Comparison of ENCODE assay signal across 2 cellular contexts in the genomic region with DNA sequence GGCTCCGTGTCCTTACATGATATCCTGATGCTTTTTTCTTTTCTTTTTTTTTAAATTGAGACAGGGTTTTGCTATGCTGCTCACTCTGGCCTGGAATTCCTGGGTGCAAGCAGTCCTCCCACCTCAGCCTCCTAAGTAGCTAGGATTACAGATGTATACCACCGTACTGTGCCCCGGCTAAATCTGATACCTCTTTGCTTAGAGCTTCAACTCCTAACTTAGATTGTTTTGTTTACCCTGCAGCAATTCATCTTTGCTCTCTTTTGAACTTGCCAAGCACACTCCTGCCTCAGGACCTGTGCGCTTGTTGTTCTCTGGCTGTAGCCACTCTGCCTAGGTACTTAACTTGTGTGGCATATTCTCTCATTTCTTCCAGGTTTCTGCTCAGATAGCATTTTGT.
TF ChIP-seq lines count a peak whose summit lies in the region.

No MANE protein-coding gene starts in this region.

TF ChIP-seq in WTC11, 78 proteins besides CTCF, POLR2A, EP300 and RAD21 (continued from another document):
- TF ChIP-seq ELF4 (CRISPR knock-in tag; IDR thresholded peaks at IDR 0.05; ENCODE audit: low read depth) (no peak), MYBL2 (CRISPR knock-in tag; IDR thresholded peaks at IDR 0.05) (no peak), ZNF671 (CRISPR knock-in tag; IDR thresholded peaks at IDR 0.05) (no peak), NFE2L1 (CRISPR knock-in tag; IDR thresholded peaks at IDR 0.05) (no peak), ESRRA (CRISPR knock-in tag; IDR thresholded peaks at IDR 0.05; ENCODE audit: borderline replicate concordance) (no peak), EMX1 (CRISPR knock-in tag; IDR thresholded peaks at IDR 0.05) (no peak)
- TF ChIP-seq, protein P1, sequence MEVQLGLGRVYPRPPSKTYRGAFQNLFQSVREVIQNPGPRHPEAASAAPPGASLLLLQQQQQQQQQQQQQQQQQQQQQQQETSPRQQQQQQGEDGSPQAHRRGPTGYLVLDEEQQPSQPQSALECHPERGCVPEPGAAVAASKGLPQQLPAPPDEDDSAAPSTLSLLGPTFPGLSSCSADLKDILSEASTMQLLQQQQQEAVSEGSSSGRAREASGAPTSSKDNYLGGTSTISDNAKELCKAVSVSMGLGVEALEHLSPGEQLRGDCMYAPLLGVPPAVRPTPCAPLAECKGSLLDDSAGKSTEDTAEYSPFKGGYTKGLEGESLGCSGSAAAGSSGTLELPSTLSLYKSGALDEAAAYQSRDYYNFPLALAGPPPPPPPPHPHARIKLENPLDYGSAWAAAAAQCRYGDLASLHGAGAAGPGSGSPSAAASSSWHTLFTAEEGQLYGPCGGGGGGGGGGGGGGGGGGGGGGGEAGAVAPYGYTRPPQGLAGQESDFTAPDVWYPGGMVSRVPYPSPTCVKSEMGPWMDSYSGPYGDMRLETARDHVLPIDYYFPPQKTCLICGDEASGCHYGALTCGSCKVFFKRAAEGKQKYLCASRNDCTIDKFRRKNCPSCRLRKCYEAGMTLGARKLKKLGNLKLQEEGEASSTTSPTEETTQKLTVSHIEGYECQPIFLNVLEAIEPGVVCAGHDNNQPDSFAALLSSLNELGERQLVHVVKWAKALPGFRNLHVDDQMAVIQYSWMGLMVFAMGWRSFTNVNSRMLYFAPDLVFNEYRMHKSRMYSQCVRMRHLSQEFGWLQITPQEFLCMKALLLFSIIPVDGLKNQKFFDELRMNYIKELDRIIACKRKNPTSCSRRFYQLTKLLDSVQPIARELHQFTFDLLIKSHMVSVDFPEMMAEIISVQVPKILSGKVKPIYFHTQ (CRISPR knock-in tag; IDR thresholded peaks at IDR 0.05): no peak
- TF ChIP-seq, protein P2, sequence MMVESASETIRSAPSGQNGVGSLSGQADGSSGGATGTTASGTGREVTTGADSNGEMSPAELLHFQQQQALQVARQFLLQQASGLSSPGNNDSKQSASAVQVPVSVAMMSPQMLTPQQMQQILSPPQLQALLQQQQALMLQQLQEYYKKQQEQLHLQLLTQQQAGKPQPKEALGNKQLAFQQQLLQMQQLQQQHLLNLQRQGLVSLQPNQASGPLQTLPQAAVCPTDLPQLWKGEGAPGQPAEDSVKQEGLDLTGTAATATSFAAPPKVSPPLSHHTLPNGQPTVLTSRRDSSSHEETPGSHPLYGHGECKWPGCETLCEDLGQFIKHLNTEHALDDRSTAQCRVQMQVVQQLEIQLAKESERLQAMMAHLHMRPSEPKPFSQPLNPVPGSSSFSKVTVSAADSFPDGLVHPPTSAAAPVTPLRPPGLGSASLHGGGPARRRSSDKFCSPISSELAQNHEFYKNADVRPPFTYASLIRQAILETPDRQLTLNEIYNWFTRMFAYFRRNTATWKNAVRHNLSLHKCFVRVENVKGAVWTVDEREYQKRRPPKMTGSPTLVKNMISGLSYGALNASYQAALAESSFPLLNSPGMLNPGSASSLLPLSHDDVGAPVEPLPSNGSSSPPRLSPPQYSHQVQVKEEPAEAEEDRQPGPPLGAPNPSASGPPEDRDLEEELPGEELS (CRISPR knock-in tag; IDR thresholded peaks at IDR 0.05): no peak
- TF ChIP-seq, protein P3, sequence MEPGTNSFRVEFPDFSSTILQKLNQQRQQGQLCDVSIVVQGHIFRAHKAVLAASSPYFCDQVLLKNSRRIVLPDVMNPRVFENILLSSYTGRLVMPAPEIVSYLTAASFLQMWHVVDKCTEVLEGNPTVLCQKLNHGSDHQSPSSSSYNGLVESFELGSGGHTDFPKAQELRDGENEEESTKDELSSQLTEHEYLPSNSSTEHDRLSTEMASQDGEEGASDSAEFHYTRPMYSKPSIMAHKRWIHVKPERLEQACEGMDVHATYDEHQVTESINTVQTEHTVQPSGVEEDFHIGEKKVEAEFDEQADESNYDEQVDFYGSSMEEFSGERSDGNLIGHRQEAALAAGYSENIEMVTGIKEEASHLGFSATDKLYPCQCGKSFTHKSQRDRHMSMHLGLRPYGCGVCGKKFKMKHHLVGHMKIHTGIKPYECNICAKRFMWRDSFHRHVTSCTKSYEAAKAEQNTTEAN (CRISPR knock-in tag; IDR thresholded peaks at IDR 0.05): no peak
- TF ChIP-seq, protein P4, sequence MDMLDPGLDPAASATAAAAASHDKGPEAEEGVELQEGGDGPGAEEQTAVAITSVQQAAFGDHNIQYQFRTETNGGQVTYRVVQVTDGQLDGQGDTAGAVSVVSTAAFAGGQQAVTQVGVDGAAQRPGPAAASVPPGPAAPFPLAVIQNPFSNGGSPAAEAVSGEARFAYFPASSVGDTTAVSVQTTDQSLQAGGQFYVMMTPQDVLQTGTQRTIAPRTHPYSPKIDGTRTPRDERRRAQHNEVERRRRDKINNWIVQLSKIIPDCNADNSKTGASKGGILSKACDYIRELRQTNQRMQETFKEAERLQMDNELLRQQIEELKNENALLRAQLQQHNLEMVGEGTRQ (CRISPR knock-in tag; IDR thresholded peaks at IDR 0.05): no peak
- TF ChIP-seq, protein P5, sequence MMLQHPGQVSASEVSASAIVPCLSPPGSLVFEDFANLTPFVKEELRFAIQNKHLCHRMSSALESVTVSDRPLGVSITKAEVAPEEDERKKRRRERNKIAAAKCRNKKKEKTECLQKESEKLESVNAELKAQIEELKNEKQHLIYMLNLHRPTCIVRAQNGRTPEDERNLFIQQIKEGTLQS (CRISPR knock-in tag; conservative IDR thresholded peaks at IDR 0.05): no peak
- TF ChIP-seq, protein P6, sequence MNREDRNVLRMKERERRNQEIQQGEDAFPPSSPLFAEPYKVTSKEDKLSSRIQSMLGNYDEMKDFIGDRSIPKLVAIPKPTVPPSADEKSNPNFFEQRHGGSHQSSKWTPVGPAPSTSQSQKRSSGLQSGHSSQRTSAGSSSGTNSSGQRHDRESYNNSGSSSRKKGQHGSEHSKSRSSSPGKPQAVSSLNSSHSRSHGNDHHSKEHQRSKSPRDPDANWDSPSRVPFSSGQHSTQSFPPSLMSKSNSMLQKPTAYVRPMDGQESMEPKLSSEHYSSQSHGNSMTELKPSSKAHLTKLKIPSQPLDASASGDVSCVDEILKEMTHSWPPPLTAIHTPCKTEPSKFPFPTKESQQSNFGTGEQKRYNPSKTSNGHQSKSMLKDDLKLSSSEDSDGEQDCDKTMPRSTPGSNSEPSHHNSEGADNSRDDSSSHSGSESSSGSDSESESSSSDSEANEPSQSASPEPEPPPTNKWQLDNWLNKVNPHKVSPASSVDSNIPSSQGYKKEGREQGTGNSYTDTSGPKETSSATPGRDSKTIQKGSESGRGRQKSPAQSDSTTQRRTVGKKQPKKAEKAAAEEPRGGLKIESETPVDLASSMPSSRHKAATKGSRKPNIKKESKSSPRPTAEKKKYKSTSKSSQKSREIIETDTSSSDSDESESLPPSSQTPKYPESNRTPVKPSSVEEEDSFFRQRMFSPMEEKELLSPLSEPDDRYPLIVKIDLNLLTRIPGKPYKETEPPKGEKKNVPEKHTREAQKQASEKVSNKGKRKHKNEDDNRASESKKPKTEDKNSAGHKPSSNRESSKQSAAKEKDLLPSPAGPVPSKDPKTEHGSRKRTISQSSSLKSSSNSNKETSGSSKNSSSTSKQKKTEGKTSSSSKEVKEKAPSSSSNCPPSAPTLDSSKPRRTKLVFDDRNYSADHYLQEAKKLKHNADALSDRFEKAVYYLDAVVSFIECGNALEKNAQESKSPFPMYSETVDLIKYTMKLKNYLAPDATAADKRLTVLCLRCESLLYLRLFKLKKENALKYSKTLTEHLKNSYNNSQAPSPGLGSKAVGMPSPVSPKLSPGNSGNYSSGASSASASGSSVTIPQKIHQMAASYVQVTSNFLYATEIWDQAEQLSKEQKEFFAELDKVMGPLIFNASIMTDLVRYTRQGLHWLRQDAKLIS (CRISPR knock-in tag; IDR thresholded peaks at IDR 0.05; ENCODE audit: borderline replicate concordance): no peak

TF ChIP-seq in SK-N-SH, 30 proteins besides CTCF, POLR2A, EP300 and RAD21 (continued from another document):
- TF ChIP-seq, protein P7, sequence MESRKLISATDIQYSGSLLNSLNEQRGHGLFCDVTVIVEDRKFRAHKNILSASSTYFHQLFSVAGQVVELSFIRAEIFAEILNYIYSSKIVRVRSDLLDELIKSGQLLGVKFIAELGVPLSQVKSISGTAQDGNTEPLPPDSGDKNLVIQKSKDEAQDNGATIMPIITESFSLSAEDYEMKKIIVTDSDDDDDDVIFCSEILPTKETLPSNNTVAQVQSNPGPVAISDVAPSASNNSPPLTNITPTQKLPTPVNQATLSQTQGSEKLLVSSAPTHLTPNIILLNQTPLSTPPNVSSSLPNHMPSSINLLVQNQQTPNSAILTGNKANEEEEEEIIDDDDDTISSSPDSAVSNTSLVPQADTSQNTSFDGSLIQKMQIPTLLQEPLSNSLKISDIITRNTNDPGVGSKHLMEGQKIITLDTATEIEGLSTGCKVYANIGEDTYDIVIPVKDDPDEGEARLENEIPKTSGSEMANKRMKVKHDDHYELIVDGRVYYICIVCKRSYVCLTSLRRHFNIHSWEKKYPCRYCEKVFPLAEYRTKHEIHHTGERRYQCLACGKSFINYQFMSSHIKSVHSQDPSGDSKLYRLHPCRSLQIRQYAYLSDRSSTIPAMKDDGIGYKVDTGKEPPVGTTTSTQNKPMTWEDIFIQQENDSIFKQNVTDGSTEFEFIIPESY (IDR thresholded peaks at IDR 0.05; ENCODE audit: borderline replicate concordance, low read depth): no peak
- TF ChIP-seq FOXJ3 (CRISPR knock-in tag; IDR thresholded peaks at IDR 0.05) (no peak), SIN3A (IDR thresholded peaks at IDR 0.05; ENCODE audit: borderline replicate concordance, low read depth, low read length) (no peak), YY1 (IDR thresholded peaks at IDR 0.05; ENCODE audit: low read depth) (no peak), MEF2A (IDR thresholded peaks at IDR 0.05; ENCODE audit: borderline replicate concordance, low read depth) (no peak), RCOR1 (IDR thresholded peaks at IDR 0.05; ENCODE audit: low read length) (no peak), GABPA (IDR thresholded peaks at IDR 0.05; ENCODE audit: low read depth) (no peak), EZH2phosphoT487 (IDR thresholded peaks at IDR 0.05; ENCODE audit: borderline replicate concordance, low read depth) (no peak), FOSL2 (IDR thresholded peaks at IDR 0.05; ENCODE audit: borderline replicate concordance, low read depth) (no peak), POLR2AphosphoS5 (IDR thresholded peaks at IDR 0.05; ENCODE audit: low read depth, low read length) (no peak), MXI1 (IDR thresholded peaks at IDR 0.05; ENCODE audit: low read depth, low read length) (no peak), SMC3 (IDR thresholded peaks at IDR 0.05; ENCODE audit: low read depth, low read length) (no peak)
- TF ChIP-seq, protein P4 (IDR thresholded peaks at IDR 0.05; ENCODE audit: borderline replicate concordance, low read depth, low read length): no peak
- TF ChIP-seq, protein P8, sequence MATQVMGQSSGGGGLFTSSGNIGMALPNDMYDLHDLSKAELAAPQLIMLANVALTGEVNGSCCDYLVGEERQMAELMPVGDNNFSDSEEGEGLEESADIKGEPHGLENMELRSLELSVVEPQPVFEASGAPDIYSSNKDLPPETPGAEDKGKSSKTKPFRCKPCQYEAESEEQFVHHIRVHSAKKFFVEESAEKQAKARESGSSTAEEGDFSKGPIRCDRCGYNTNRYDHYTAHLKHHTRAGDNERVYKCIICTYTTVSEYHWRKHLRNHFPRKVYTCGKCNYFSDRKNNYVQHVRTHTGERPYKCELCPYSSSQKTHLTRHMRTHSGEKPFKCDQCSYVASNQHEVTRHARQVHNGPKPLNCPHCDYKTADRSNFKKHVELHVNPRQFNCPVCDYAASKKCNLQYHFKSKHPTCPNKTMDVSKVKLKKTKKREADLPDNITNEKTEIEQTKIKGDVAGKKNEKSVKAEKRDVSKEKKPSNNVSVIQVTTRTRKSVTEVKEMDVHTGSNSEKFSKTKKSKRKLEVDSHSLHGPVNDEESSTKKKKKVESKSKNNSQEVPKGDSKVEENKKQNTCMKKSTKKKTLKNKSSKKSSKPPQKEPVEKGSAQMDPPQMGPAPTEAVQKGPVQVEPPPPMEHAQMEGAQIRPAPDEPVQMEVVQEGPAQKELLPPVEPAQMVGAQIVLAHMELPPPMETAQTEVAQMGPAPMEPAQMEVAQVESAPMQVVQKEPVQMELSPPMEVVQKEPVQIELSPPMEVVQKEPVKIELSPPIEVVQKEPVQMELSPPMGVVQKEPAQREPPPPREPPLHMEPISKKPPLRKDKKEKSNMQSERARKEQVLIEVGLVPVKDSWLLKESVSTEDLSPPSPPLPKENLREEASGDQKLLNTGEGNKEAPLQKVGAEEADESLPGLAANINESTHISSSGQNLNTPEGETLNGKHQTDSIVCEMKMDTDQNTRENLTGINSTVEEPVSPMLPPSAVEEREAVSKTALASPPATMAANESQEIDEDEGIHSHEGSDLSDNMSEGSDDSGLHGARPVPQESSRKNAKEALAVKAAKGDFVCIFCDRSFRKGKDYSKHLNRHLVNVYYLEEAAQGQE (IDR thresholded peaks at IDR 0.05; ENCODE audit: low read depth, low read length): no peak
- TF ChIP-seq, protein P9, sequence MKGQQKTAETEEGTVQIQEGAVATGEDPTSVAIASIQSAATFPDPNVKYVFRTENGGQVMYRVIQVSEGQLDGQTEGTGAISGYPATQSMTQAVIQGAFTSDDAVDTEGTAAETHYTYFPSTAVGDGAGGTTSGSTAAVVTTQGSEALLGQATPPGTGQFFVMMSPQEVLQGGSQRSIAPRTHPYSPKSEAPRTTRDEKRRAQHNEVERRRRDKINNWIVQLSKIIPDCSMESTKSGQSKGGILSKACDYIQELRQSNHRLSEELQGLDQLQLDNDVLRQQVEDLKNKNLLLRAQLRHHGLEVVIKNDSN (IDR thresholded peaks at IDR 0.05; ENCODE audit: borderline replicate concordance, low read depth): no peak
- TF ChIP-seq, protein P10, sequence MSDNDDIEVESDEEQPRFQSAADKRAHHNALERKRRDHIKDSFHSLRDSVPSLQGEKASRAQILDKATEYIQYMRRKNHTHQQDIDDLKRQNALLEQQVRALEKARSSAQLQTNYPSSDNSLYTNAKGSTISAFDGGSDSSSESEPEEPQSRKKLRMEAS (IDR thresholded peaks at IDR 0.05; ENCODE audit: low read depth): no peak
TF ChIP-seq in SK-N-SH: peak in this region for 0.
